Comparison of ENCODE assay signal across 13 cellular contexts in genomic region chr1:234844479-234845031, GRCh38.
A peak's percentile ranks its signal among the peaks of the same experiment; 100 is the strongest.
DNase-seq lines count a peak whose midpoint lies in the region; ATAC-seq and TF ChIP-seq lines count a peak whose summit lies in the region.
"Had no signal": no experiment of that assay in that cellular context is flagged by ENCODE, and none has a peak within 500 bp of the region (broad histone marks: within the 10 kb centered on the region; RNA-seq: fewer than 3 reads in every experiment).

No MANE protein-coding gene starts in this region.

- H3K4me1 Mint-ChIP-seq in endothelial cell (ENCODE audit: unreplicated experiment) = peaks cover 77% of the 10 kb centered on the region

- H3K4me1 ChIP-seq in heart right ventricle (peaks cover 7 to 80% (median 35%) of the 10 kb centered on the region in 9 donors), transverse colon (peaks cover 0 to 33% (median 11%) of the 10 kb centered on the region in 4 donors)

- 60 to 67% methylated on average over 7 of the region's 7 CpGs for WGBS in heart right ventricle, 2 donors
- 66% methylated on average over 6 to 7 of the region's 7 CpGs for WGBS in transverse colon (ENCODE audit: low coverage in 1 of 2), 2 donors

- peak overlapping the region in 8 of 10 donors; percentile 3 to 85 (median 30) for H3K27ac ChIP-seq in heart right ventricle
- H3K27ac ChIP-seq in transverse colon = peak overlapping the region in 3 of 4 donors; percentile 15 to 27 (median 20)

- no peaks in the 10 kb centered on the region for H3K9me3 Mint-ChIP-seq in endothelial cell (ENCODE audit: unreplicated experiment)

- H3K27me3 ChIP-seq in heart right ventricle (no peaks in the 10 kb centered on the region), transverse colon (no peaks in the 10 kb centered on the region)
- H3K27me3 ChIP-seq: adrenal gland had no signal

- no peaks in the 10 kb centered on the region for H3K9me3 ChIP-seq in heart right ventricle
- H3K9me3 ChIP-seq in transverse colon = no peaks in the 10 kb centered on the region
- H3K9me3 ChIP-seq: adrenal gland had no signal

- intact Hi-C loops in heart right ventricle (cut with DNase I) = loop anchor here in 3 of 10 donors (5.0 to 10.0 kb wide), 3 partner anchors 110 to 122 kb away; no protein-coding TSS in a partner anchor
- intact Hi-C loops in cardiac septum (cut with DNase I) = no loop called here
- intact Hi-C loops in transverse colon (cut with DNase I; ENCODE audit: low total_unique reads) = no loop called here

- no peak for TF ChIP-seq CTCF in heart right ventricle (IDR thresholded peaks at IDR 0.05)
- no peak for TF ChIP-seq CTCF in endothelial cell (IDR thresholded peaks at IDR 0.05; ENCODE audit: unreplicated experiment)
- TF ChIP-seq CTCF in transverse colon (IDR thresholded peaks at IDR 0.05) = no peak

- no peak overlapping the region for H3K4me3 Mint-ChIP-seq in endothelial cell (ENCODE audit: unreplicated experiment)

- no peak for TF ChIP-seq EP300 in transverse colon (IDR thresholded peaks at IDR 0.05; ENCODE audit: low read depth)

- TF ChIP-seq POLR2A in transverse colon (IDR thresholded peaks at IDR 0.05) = no peak

- peaks cover 9% of the 10 kb centered on the region for H3K27me3 Mint-ChIP-seq in endothelial cell (ENCODE audit: unreplicated experiment)

- H3K36me3 Mint-ChIP-seq in endothelial cell (ENCODE audit: low read depth, unreplicated experiment) = no peaks in the 10 kb centered on the region

- DNase-seq in heart right ventricle (peak in 1 of 2 donors; percentile 41), cardiac septum (ENCODE audit: low spot score) (no peak), RPMI8226 (peak; percentile 79), endothelial cell (ENCODE audit: low spot score) (peak; percentile 52), transverse colon (no peak), superior temporal gyrus (ENCODE audit: extremely low spot score) (no peak)
- DNase-seq in activated effector memory CD4-positive, alpha-beta T cell treated with Interleukin-2 at 50 U/mL for 16 hours = no peak
- DNase-seq: adrenal gland, C1 segment of cervical spinal cord, foreskin melanocyte, NCI-H146, occipital lobe had no signal

- in situ Hi-C loops in transverse colon (cut with MboI; ENCODE audit: low pct_ligation_motif_present in 1 of 4, low pct_unique_long_range_greater_than_20kb in 1 of 4, low sequenced_read_pairs in 3 of 4) = loop anchor here in 3 of 4 donors (10.0 to 25.0 kb wide), 3 partner anchors 107 to 240 kb away; partner anchors contain the start of gene IRF2BP2 (in 1 of the 3)

- H3K36me3 ChIP-seq in heart right ventricle (no peaks in the 10 kb centered on the region), transverse colon (no peaks in the 10 kb centered on the region)
- H3K36me3 ChIP-seq: adrenal gland had no signal

- H3K4me3 ChIP-seq in heart right ventricle (no peak overlapping the region), transverse colon (no peak overlapping the region)
- H3K4me3 ChIP-seq: adrenal gland had no signal

- ATAC-seq in heart right ventricle (peak in 6 of 8 donors; percentile 40 to 76 (median 67)), GM19035 (IDR thresholded peaks at IDR 0.05; ENCODE audit: unreplicated experiment) (no peak)

- H3K27ac Mint-ChIP-seq in endothelial cell (ENCODE audit: unreplicated experiment) = peak overlapping the region; percentile 94

Comparison
In these comparisons a context has a peak if more than half of its experiments do, and no peak if none do; other contexts are left out.
1. DNase-seq: peak in RPMI8226 (single experiment) and endothelial cell (single experiment); none in cardiac septum (single experiment), transverse colon (single experiment), superior temporal gyrus (single experiment) and activated effector memory CD4-positive, alpha-beta T cell treated with Interleukin-2 at 50 U/mL for 16 hours (single experiment).